ENCODE assay signal across 20 cellular contexts in the genomic region with DNA sequence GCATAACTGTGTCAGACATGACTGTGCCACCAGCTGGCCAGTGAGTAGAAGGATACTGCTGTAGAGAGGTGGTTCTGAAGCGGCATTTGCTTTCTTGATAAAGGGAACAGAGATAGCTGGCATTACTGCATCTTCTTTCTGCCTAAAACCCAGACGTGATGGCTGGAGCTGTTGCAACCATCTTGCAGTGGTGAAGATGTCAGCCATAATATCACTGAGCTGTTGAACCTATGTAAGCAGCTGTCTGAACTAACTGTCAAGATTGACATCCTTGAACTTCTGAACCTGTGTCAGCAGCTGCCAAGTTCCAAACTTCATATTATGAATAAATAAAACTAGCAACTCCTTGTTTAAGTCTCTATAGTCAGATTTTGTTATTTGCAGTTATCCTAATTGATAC.
DNase-seq lines count a peak whose midpoint lies in the region; ATAC-seq and TF ChIP-seq lines count a peak whose summit lies in the region.
"Had no signal": no experiment of that assay in that cellular context is flagged by ENCODE, and none has a peak within 500 bp of the region (broad histone marks: within the 10 kb centered on the region; RNA-seq: fewer than 3 reads in every experiment).

No MANE protein-coding gene starts in this region.

- no peak overlapping the region for H3K4me3 ChIP-seq in Caco-2 (ENCODE audit: low read depth, low read length)
- H3K4me3 ChIP-seq: BLaER1 treated with 17β-estradiol and CSF1 and Interleukin-3, amounts not matched to agents 10 nM and 100 nM; GM23338; HAP-1 had no signal

- H3K9me3 ChIP-seq in Caco-2 = no peaks in the 10 kb centered on the region
- H3K9me3 ChIP-seq: BE2C, HAP-1 had no signal

- DNase-seq in Caco-2 = no peak
- DNase-seq in iris pigment epithelial cell (ENCODE audit: low read depth) = peak; percentile 24
- no peak for DNase-seq in AG20443 (ENCODE audit: low spot score)
- no peak for DNase-seq in NOMO-1 treated with DMSO at 0.1 percent for 48 hours (lab: John Stamatoyannopoulos, UW; ENCODE audit: unreplicated experiment)
- DNase-seq: AML-193; BE2C; Calu3; CD4-positive, alpha-beta T cell; CD8-positive, alpha-beta memory T cell; DMS53; DMS79 treated with DMSO at 0.1 percent for 48 hours; GF-D8; HFFc6 had no signal

- no peaks in the 10 kb centered on the region; the same call in 1 of the 2 replicates for H3K27me3 ChIP-seq in Caco-2 (replicated peaks; ENCODE audit: control insufficient read depth, insufficient read depth, low read length)
- H3K27me3 ChIP-seq: BE2C; BLaER1 treated with 17β-estradiol and CSF1 and Interleukin-3, amounts not matched to agents 10 nM and 100 nM had no signal

- peak overlapping the region; percentile 25 for H3K27ac Mint-ChIP-seq in Caco-2 (ENCODE audit: unreplicated experiment)
- H3K27ac Mint-ChIP-seq: CD14-positive monocyte; CD4-positive, alpha-beta T cell; CD8-positive, alpha-beta memory T cell; GM23338; HFFc6 had no signal

- H3K36me3 Mint-ChIP-seq in Caco-2 (ENCODE audit: insufficient read depth, unreplicated experiment) = no peaks in the 10 kb centered on the region
- H3K36me3 Mint-ChIP-seq: CD14-positive monocyte; CD8-positive, alpha-beta memory T cell had no signal

- peaks cover 10% of the 10 kb centered on the region for H3K9me3 Mint-ChIP-seq in Caco-2 (ENCODE audit: unreplicated experiment)
- H3K9me3 Mint-ChIP-seq: GM23338, HFFc6 had no signal

- BruUV-seq in Caco-2 (replicated peaks; lab: Mats Ljungman, UMichigan) = no TSS peak

- ATAC-seq in HG02759 (IDR thresholded peaks at IDR 0.05; ENCODE audit: unreplicated experiment) = no peak
- ATAC-seq: GM23338 had no signal

- peak overlapping the region; percentile 43 for H3K27ac ChIP-seq in angular gyrus (ENCODE audit: low read depth, low read length)
- H3K27ac ChIP-seq: 22Rv1; BLaER1 treated with 17β-estradiol and CSF1 and Interleukin-3, amounts not matched to agents 10 nM and 100 nM had no signal

- no peaks in the 10 kb centered on the region for H3K4me1 Mint-ChIP-seq in Caco-2 (ENCODE audit: low read depth, unreplicated experiment)
- H3K4me1 Mint-ChIP-seq: CD8-positive, alpha-beta memory T cell; GM23338 had no signal

- H3K4me1 ChIP-seq in Caco-2 = no peaks in the 10 kb centered on the region
- H3K4me1 ChIP-seq: BE2C, HAP-1 had no signal

- H3K4me3 Mint-ChIP-seq in Caco-2 (ENCODE audit: unreplicated experiment) = no peak overlapping the region
- H3K4me3 Mint-ChIP-seq: CD14-positive monocyte; CD4-positive, alpha-beta T cell; CD8-positive, alpha-beta memory T cell; GM23338; HFFc6 had no signal

- intact Hi-C loops in Caco-2 (cut with micrococcal nuclease; ENCODE audit: unreplicated experiment) = no loop called here

- CTCF ChIA-PET in Caco-2 (lab: Charles Lee) = no interaction called here

- no peak for TF ChIP-seq CTCF in Caco-2 (IDR thresholded peaks at IDR 0.05; ENCODE audit: insufficient read depth in 1 of 2, low read depth in 1 of 2, low read length in 1 of 2, severe bottlenecking in 1 of 2, unreplicated experiment in 1 of 2)

- no peaks in the 10 kb centered on the region for H3K27me3 Mint-ChIP-seq in Caco-2 (ENCODE audit: insufficient read depth, unreplicated experiment)

- POLR2A ChIA-PET in Caco-2 (lab: Charles Lee) = no interaction called here

- no peaks in the 10 kb centered on the region for H3K36me3 ChIP-seq in Caco-2 (ENCODE audit: control insufficient read depth, insufficient read depth, low read length)
- H3K36me3 ChIP-seq: BE2C; BLaER1 treated with 17β-estradiol and CSF1 and Interleukin-3, amounts not matched to agents 10 nM and 100 nM; HAP-1 had no signal
